In the genomic region with DNA sequence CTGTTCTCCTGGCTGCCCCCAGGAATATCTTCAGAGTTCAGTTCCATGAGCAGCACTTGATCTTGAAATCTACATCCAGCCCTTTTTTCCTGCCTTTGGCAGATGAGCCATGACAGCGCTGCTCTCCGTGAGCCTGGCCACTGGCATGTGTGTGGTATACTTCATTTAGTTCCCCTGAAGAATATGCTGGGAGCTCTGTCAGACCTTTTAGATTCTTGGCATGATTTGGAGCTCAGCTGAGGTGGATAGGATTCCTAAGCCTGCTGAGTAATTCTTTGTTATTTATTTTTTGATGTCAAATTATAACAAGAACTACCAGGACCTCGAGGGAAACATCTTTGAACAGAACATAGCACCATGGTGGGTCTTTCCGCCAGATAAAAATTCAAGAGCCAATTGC, we compare ENCODE assay signal across 20 cellular contexts.
"Had no signal": no experiment of that assay in that cellular context is flagged by ENCODE, and none has a peak within 500 bp of the region (broad histone marks: within the 10 kb centered on the region; RNA-seq: fewer than 3 reads in every experiment).

No MANE protein-coding gene starts in this region.

- H3K4me3 ChIP-seq: body of pancreas had no signal

- DNase-seq: activated B cell treated with CpG ODN at 0.5 μM for 24 hours; activated CD4-positive, alpha-beta T cell treated with anti-CD3 and anti-CD28 coated beads for 1 hour; activated CD4-positive, alpha-beta T cell treated with anti-CD3 and anti-CD28 coated beads, Interleukin-2, amount 10 ng/mL, durations not matched to agents 24 days and 14 days; activated CD4-positive, alpha-beta T cell treated with anti-CD3 and anti-CD28 coated beads, Interleukin-2, amount 50 U/mL, for 48 hours; activated gamma-delta T cell; activated naive CD4-positive, alpha-beta T cell treated with anti-CD3 and anti-CD28 coated beads for 36 hours; activated T-cell treated with anti-CD3 and anti-CD28 coated beads for 4 hours; activated T-cell treated with anti-CD3 and anti-CD28 coated beads, Interleukin-2, amount 50 U/mL, for 48 hours; amygdala; body of pancreas; NCI-H1048; NCI-H2029; NCI-H345; NCI-H524; SHP77 had no signal

- H3K36me3 Mint-ChIP-seq: activated naive CD8-positive, alpha-beta T cell had no signal

- H3K27ac ChIP-seq: body of pancreas had no signal

- H3K27ac Mint-ChIP-seq: activated B cell treated with CpG ODN at 0.5 μM for 24 hours; activated CD4-positive, alpha-beta T cell treated with anti-CD3 and anti-CD28 coated beads, Interleukin-2, amount 10 ng/mL, durations not matched to agents 24 days and 14 days; activated naive CD4-positive, alpha-beta T cell treated with anti-CD3 and anti-CD28 coated beads for 36 hours; activated naive CD8-positive, alpha-beta T cell; activated T-helper 17 cell treated with anti-CD3 and anti-CD28 coated beads, Interleukin-2, amount 50 U/mL, for 72 hours; T-helper 1 cell treated with Interleukin-12 subunit alpha and Interleukin-12 subunit beta and Interleukin-4 antibody, amounts not matched to agents 30 μg/mL and 1 μg/mL, for 36 hours had no signal

- ATAC-seq: activated T-helper 17 cell treated with anti-CD3 and anti-CD28 coated beads, Interleukin-2, amount 50 U/mL, for 72 hours; body of pancreas had no signal

- FAIRE-seq: RCC 7860 had no signal

- H3K4me1 Mint-ChIP-seq: activated CD4-positive, alpha-beta T cell treated with anti-CD3 and anti-CD28 coated beads, Interleukin-2, amount 10 ng/mL, durations not matched to agents 24 days and 14 days; central memory CD8-positive, alpha-beta T cell had no signal

- H3K9me3 Mint-ChIP-seq: activated B cell treated with CpG ODN at 0.5 μM for 24 hours; activated CD4-positive, alpha-beta T cell treated with anti-CD3 and anti-CD28 coated beads, Interleukin-2, amount 10 ng/mL, durations not matched to agents 24 days and 14 days; activated naive CD4-positive, alpha-beta T cell treated with anti-CD3 and anti-CD28 coated beads for 36 hours; activated T-helper 17 cell treated with anti-CD3 and anti-CD28 coated beads, Interleukin-2, amount 50 U/mL, for 72 hours; central memory CD8-positive, alpha-beta T cell; T-helper 1 cell treated with Interleukin-12 subunit alpha and Interleukin-12 subunit beta and Interleukin-4 antibody, amounts not matched to agents 30 μg/mL and 1 μg/mL, for 36 hours had no signal

- H3K27me3 Mint-ChIP-seq: activated naive CD8-positive, alpha-beta T cell had no signal

- H3K4me3 Mint-ChIP-seq: activated B cell treated with CpG ODN at 0.5 μM for 24 hours; activated CD4-positive, alpha-beta T cell treated with anti-CD3 and anti-CD28 coated beads, Interleukin-2, amount 10 ng/mL, durations not matched to agents 24 days and 14 days; activated naive CD4-positive, alpha-beta T cell treated with anti-CD3 and anti-CD28 coated beads for 36 hours; activated naive CD8-positive, alpha-beta T cell; activated T-helper 17 cell treated with anti-CD3 and anti-CD28 coated beads, Interleukin-2, amount 50 U/mL, for 72 hours; central memory CD8-positive, alpha-beta T cell; T-helper 1 cell treated with Interleukin-12 subunit alpha and Interleukin-12 subunit beta and Interleukin-4 antibody, amounts not matched to agents 30 μg/mL and 1 μg/mL, for 36 hours had no signal
